ENCODE assay signal across 1 cellular context in genomic region chr2:45391866-45392265, GRCh38.
TF ChIP-seq lines count a peak whose summit lies in the region.

No MANE protein-coding gene starts in this region.

TF ChIP-seq in GM23338, 12 proteins besides CTCF, POLR2A, EP300 and RAD21 (continued from another document):
- no peak for TF ChIP-seq ZNF462 (CRISPR knock-in tag; IDR thresholded peaks at IDR 0.05)
